ENCODE assay signal across 26 cellular contexts in genomic region chr14:25233613-25234012, GRCh38.
"Had no signal": no experiment of that assay in that cellular context is flagged by ENCODE, and none has a peak within 500 bp of the region (broad histone marks: within the 10 kb centered on the region; RNA-seq: fewer than 3 reads in every experiment).

No MANE protein-coding gene starts in this region.

- H3K9me3 Mint-ChIP-seq: stimulated activated naive CD8-positive, alpha-beta T cell treated with anti-CD3 and anti-CD28 coated beads, Interleukin-15, Interleukin-2, amounts not matched to agents 100 ng/mL and 50 ng/mL, for 24 hours; type B pancreatic cell had no signal

- H3K79me2 ChIP-seq: parathyroid adenoma had no signal

- H3K4me1 ChIP-seq: adrenal gland, body of pancreas, colonic mucosa, gastrocnemius medialis, parathyroid adenoma, right atrium auricular region, uterus had no signal

- H3K36me3 ChIP-seq: adrenal gland, colonic mucosa, gastrocnemius medialis, right atrium auricular region, uterus had no signal

- H3K36me3 Mint-ChIP-seq: activated CD8-positive, alpha-beta memory T cell treated with anti-CD3 and anti-CD28 coated beads, Interleukin-2, amount 10 ng/mL, durations not matched to agents 7 days and 5 days; activated naive CD4-positive, alpha-beta T cell treated with anti-CD3 and anti-CD28 coated beads, Interleukin-2, amount 50 U/mL, for 72 hours; mesothelial cell of epicardium; naive thymus-derived CD8-positive, alpha-beta T cell; type B pancreatic cell had no signal

- H3K27me3 ChIP-seq: adrenal gland, body of pancreas, colonic mucosa, gastrocnemius medialis, right atrium auricular region, uterus had no signal

- H2AFZ ChIP-seq: parathyroid adenoma had no signal

- H3K4me1 Mint-ChIP-seq: activated CD4-positive, alpha-beta T cell treated with anti-CD3 and anti-CD28 coated beads for 36 hours; activated CD8-positive, alpha-beta memory T cell treated with anti-CD3 and anti-CD28 coated beads, Interleukin-2, amount 10 ng/mL, durations not matched to agents 7 days and 5 days; mesothelial cell of epicardium; neural crest cell had no signal

- H3K4me3 ChIP-seq: adrenal gland, body of pancreas, colonic mucosa, gastrocnemius medialis, right atrium auricular region, uterus had no signal

- H3K9ac ChIP-seq: parathyroid adenoma had no signal

- ATAC-seq: activated CD4-positive, alpha-beta T cell treated with anti-CD3 and anti-CD28 coated beads for 36 hours; activated CD8-positive, alpha-beta memory T cell treated with anti-CD3 and anti-CD28 coated beads, Interleukin-2, amount 10 ng/mL, durations not matched to agents 7 days and 5 days; activated CD8-positive, alpha-beta T cell treated with anti-CD3 and anti-CD28 coated beads, Interleukin-2, amount 10 ng/mL, durations not matched to agents 7 days and 5 days; activated naive CD4-positive, alpha-beta T cell treated with anti-CD3 and anti-CD28 coated beads, Interleukin-2, amount 50 U/mL, for 72 hours; activated T-cell treated with anti-CD3 and anti-CD28 coated beads, Interleukin-2, amount 50 U/mL, for 72 hours; body of pancreas; gastrocnemius medialis; left ventricle myocardium superior; naive thymus-derived CD8-positive, alpha-beta T cell had no signal

- H3K27ac ChIP-seq: adrenal gland, body of pancreas, colonic mucosa, gastrocnemius medialis, parathyroid adenoma, right atrium auricular region, uterus had no signal

- H3K27me3 Mint-ChIP-seq: activated CD8-positive, alpha-beta memory T cell treated with anti-CD3 and anti-CD28 coated beads, Interleukin-2, amount 10 ng/mL, durations not matched to agents 7 days and 5 days had no signal

- DNase-seq: activated CD4-positive, alpha-beta T cell treated with anti-CD3 and anti-CD28 coated beads for 36 hours; activated CD4-positive, CD25-positive, alpha-beta regulatory T cell; activated CD8-positive, alpha-beta memory T cell treated with anti-CD3 and anti-CD28 coated beads, Interleukin-2, amount 10 ng/mL, durations not matched to agents 7 days and 5 days; activated CD8-positive, alpha-beta T cell treated with anti-CD3 and anti-CD28 coated beads, Interleukin-2, amount 10 ng/mL, durations not matched to agents 7 days and 5 days; activated naive CD4-positive, alpha-beta T cell; activated T-cell treated with anti-CD3 and anti-CD28 coated beads, Interleukin-2, amount 50 U/mL, for 72 hours; adrenal gland; aorta; body of pancreas; cerebellar nuclear complex; colonic mucosa; effector memory CD4-positive, alpha-beta T cell; gastrocnemius medialis; glutamatergic neuron; left ventricle myocardium superior; naive thymus-derived CD8-positive, alpha-beta T cell; nucleus accumbens; stimulated activated CD4-positive, alpha-beta T cell treated with anti-CD3 and anti-CD28 coated beads, Interleukin-2, amount 100 ng/mL, for 48 hours; uterus had no signal

- H3K27ac Mint-ChIP-seq: activated CD4-positive, alpha-beta T cell treated with anti-CD3 and anti-CD28 coated beads for 36 hours; activated CD8-positive, alpha-beta memory T cell treated with anti-CD3 and anti-CD28 coated beads, Interleukin-2, amount 10 ng/mL, durations not matched to agents 7 days and 5 days; activated CD8-positive, alpha-beta T cell treated with anti-CD3 and anti-CD28 coated beads, Interleukin-2, amount 10 ng/mL, durations not matched to agents 7 days and 5 days; activated naive CD4-positive, alpha-beta T cell treated with anti-CD3 and anti-CD28 coated beads, Interleukin-2, amount 50 U/mL, for 72 hours; activated T-cell treated with anti-CD3 and anti-CD28 coated beads, Interleukin-2, amount 50 U/mL, for 72 hours; mesothelial cell of epicardium; naive thymus-derived CD8-positive, alpha-beta T cell; stimulated activated naive CD8-positive, alpha-beta T cell treated with anti-CD3 and anti-CD28 coated beads, Interleukin-15, Interleukin-2, amounts not matched to agents 100 ng/mL and 50 ng/mL, for 24 hours; type B pancreatic cell had no signal

- H3K9me3 ChIP-seq: adrenal gland, body of pancreas, colonic mucosa, gastrocnemius medialis, right atrium auricular region, uterus had no signal

- H3K4me3 Mint-ChIP-seq: activated CD4-positive, alpha-beta T cell treated with anti-CD3 and anti-CD28 coated beads for 36 hours; activated CD8-positive, alpha-beta memory T cell treated with anti-CD3 and anti-CD28 coated beads, Interleukin-2, amount 10 ng/mL, durations not matched to agents 7 days and 5 days; activated CD8-positive, alpha-beta T cell treated with anti-CD3 and anti-CD28 coated beads, Interleukin-2, amount 10 ng/mL, durations not matched to agents 7 days and 5 days; activated T-cell treated with anti-CD3 and anti-CD28 coated beads, Interleukin-2, amount 50 U/mL, for 72 hours; mesothelial cell of epicardium; naive thymus-derived CD8-positive, alpha-beta T cell; neural crest cell; stimulated activated naive CD8-positive, alpha-beta T cell treated with anti-CD3 and anti-CD28 coated beads, Interleukin-15, Interleukin-2, amounts not matched to agents 100 ng/mL and 50 ng/mL, for 24 hours; type B pancreatic cell had no signal
